Comparison of ENCODE assay signal across 29 cellular contexts in genomic region chr5:10509593-10509992, GRCh38. TPM values are rescaled to one million over a fixed set of nuclear protein-coding genes. Genes with fewer than 3 reads are reported as not detected.
A peak's percentile ranks its signal among the peaks of the same experiment; 100 is the strongest.
DNase-seq lines count a peak whose midpoint lies in the region; ATAC-seq, FAIRE-seq and TF ChIP-seq lines count a peak whose summit lies in the region.
"Had no signal": no experiment of that assay in that cellular context is flagged by ENCODE, and none has a peak within 500 bp of the region (broad histone marks: within the 10 kb centered on the region; RNA-seq: fewer than 3 reads in every experiment).

No MANE protein-coding gene starts in this region.

- BruUV-seq in PC-3 (replicated peaks; lab: Mats Ljungman, UMichigan), result no TSS peak

- no peak for TF ChIP-seq EP300 in A549 (IDR thresholded peaks at IDR 0.05)

- H3K9ac ChIP-seq in PC-3 (ENCODE audit: low read length), result no peak overlapping the region
- H3K9ac ChIP-seq: SK-N-SH had no signal

- H3K36me3 ChIP-seq in PC-3 (ENCODE audit: low read depth, low read length) (no peaks in the 10 kb centered on the region), esophagus squamous epithelium (no peaks in the 10 kb centered on the region)
- H3K36me3 ChIP-seq: ascending aorta, thoracic aorta had no signal

- POLR2A ChIA-PET in A549 (lab: Yijun Ruan, JAX), result no interaction called here
- POLR2A ChIA-PET in PC-3 (lab: Charles Lee; ENCODE audit: unreplicated experiment), result no interaction called here

- H3K27ac ChIP-seq in A549 (peak overlapping the region; percentile 3 to 78; a peak in 3 of 6 replicates), PC-3 (ENCODE audit: low read length) (no peak overlapping the region), foreskin keratinocyte (no peak overlapping the region), esophagus squamous epithelium (no peak overlapping the region)
- H3K27ac ChIP-seq: ascending aorta, hepatocyte, psoas muscle, thoracic aorta had no signal

- ATAC-seq in A549 (no peak), PC-3 (no peak), foreskin keratinocyte (peak; percentile 38), HG03571 (IDR thresholded peaks at IDR 0.05; ENCODE audit: unreplicated experiment) (no peak), HG03342 (IDR thresholded peaks at IDR 0.05; ENCODE audit: unreplicated experiment) (no peak)
- ATAC-seq: CD8-positive, alpha-beta T cell; effector memory CD8-positive, alpha-beta T cell; psoas muscle; stimulated activated naive CD8-positive, alpha-beta T cell treated with anti-CD3 and anti-CD28 coated beads, Interleukin-15, Interleukin-2, amounts not matched to agents 100 U/mL and 50 U/mL, for 24 hours had no signal

- WGBS in A549 (ENCODE audit: missing lambda C conversion rate), result 90% methylated on average over 9 of the region's 9 CpGs
- 67 to 71% methylated on average over 9 of the region's 9 CpGs for WGBS in esophagus squamous epithelium, 2 donors

- H3K9me3 ChIP-seq in A549 (no peaks in the 10 kb centered on the region), PC-3 (ENCODE audit: low read length) (no peaks in the 10 kb centered on the region), esophagus squamous epithelium (no peaks in the 10 kb centered on the region)
- H3K9me3 ChIP-seq: ascending aorta, psoas muscle, SK-N-SH, thoracic aorta had no signal

- peak overlapping the region; percentile 12 for H2AFZ ChIP-seq in PC-3 (ENCODE audit: low read length)
- H2AFZ ChIP-seq: hepatocyte had no signal

- H3K4me2 ChIP-seq in A549 (no peak overlapping the region), PC-3 (ENCODE audit: low read length) (no peak overlapping the region)
- H3K4me2 ChIP-seq: hepatocyte, SK-N-SH had no signal

- TF ChIP-seq POLR2A in A549 (IDR thresholded peaks at IDR 0.05; ENCODE audit: low read length), result no peak
- no peak for TF ChIP-seq POLR2A in esophagus squamous epithelium (IDR thresholded peaks at IDR 0.05)

- intact Hi-C loops in PC-3 (cut with micrococcal nuclease), result no loop called here
- intact Hi-C loops in esophagus squamous epithelium (cut with DNase I), result no loop called here

- H3K4me1 ChIP-seq in A549, result peaks cover 85% of the 10 kb centered on the region
- H3K4me1 ChIP-seq in PC-3 (ENCODE audit: insufficient read depth, low read length), result peaks cover 7% of the 10 kb centered on the region
- H3K4me1 ChIP-seq in foreskin keratinocyte, result no peaks in the 10 kb centered on the region
- H3K4me1 ChIP-seq in esophagus squamous epithelium, result no peaks in the 10 kb centered on the region
- H3K4me1 ChIP-seq: ascending aorta had no signal

- H3K79me2 ChIP-seq in PC-3 (ENCODE audit: low read length), result no peaks in the 10 kb centered on the region
- H3K79me2 ChIP-seq: hepatocyte had no signal

- DNase-seq in A549 (ENCODE audit: low read depth in 1 of 2, low spot score in 1 of 2) (no peak), NCI-H1694 (lab: John Stamatoyannopoulos, UW) (peak; percentile 65), PC-3 (no peak), foreskin keratinocyte (peak in 1 of 2 donors; percentile 45), Kasumi-1 (lab: John Stamatoyannopoulos, UW) (no peak), esophagus squamous epithelium (lab: John Stamatoyannopoulos, UW) (no peak)
- DNase-seq: activated effector memory CD4-positive, alpha-beta T cell treated with anti-CD3 and anti-CD28 coated beads, Interleukin-2, amount 50 U/mL, for 16 hours; activated naive CD8-positive, alpha-beta T cell treated with anti-CD3 and anti-CD28 coated beads for 36 hours; activated T-cell treated with anti-CD3 and anti-CD28 coated beads for 4 hours; CD8-positive, alpha-beta T cell; cortex of kidney; DMS79; effector memory CD8-positive, alpha-beta T cell; GF-D8; HCEC 1CT; left cardiac atrium; mesendoderm; NCI-H1436; NCI-H526 treated with DMSO at 0.1 percent for 48 hours; nucleus accumbens; psoas muscle; SK-N-SH; stimulated activated naive CD8-positive, alpha-beta T cell treated with anti-CD3 and anti-CD28 coated beads, Interleukin-15, Interleukin-2, amounts not matched to agents 100 U/mL and 50 U/mL, for 24 hours had no signal

- CTCF ChIA-PET in A549 (lab: Yijun Ruan, JAX), result interaction anchor here (1.2 to 2.7 kb wide), 3 partner anchors 11 to 57 kb away, joined by 3 to 8 read pairs (median 3); no protein-coding TSS in a partner anchor
- CTCF ChIA-PET in PC-3 (lab: Charles Lee), result no interaction called here

- no peaks in the 10 kb centered on the region for H3K9me2 ChIP-seq in PC-3 (replicated peaks; ENCODE audit: low read length)
- H3K9me2 ChIP-seq: SK-N-SH had no signal

- no peaks in the 10 kb centered on the region for H3F3A ChIP-seq in PC-3 (ENCODE audit: low read length, unreplicated experiment)

- no peaks in the 10 kb centered on the region for H4K20me1 ChIP-seq in PC-3 (ENCODE audit: low read length)

- TF ChIP-seq CTCF in A549 (IDR thresholded peaks at IDR 0.05) (no peak), PC-3 (conservative IDR thresholded peaks at IDR 0.05; ENCODE audit: low read depth, low read length) (no peak), foreskin keratinocyte (conservative IDR thresholded peaks at IDR 0.05) (no peak), esophagus squamous epithelium (IDR thresholded peaks at IDR 0.05) (no peak)

- H3K27me3 ChIP-seq in PC-3 (ENCODE audit: low read length) (no peaks in the 10 kb centered on the region), foreskin keratinocyte (no peaks in the 10 kb centered on the region), esophagus squamous epithelium (peaks cover 0 to 14% (median 0%) of the 10 kb centered on the region in 4 donors)
- H3K27me3 ChIP-seq: ascending aorta, hepatocyte had no signal

- no peak for FAIRE-seq in A549 (lab: Jason Lieb, UNC)
- FAIRE-seq: frontal cortex had no signal

- no peak overlapping the region for H3K4me3 ChIP-seq in A549
- no peak overlapping the region for H3K4me3 ChIP-seq in PC-3 (ENCODE audit: low read length)
- no peak overlapping the region for H3K4me3 ChIP-seq in esophagus squamous epithelium
- H3K4me3 ChIP-seq: ascending aorta, hepatocyte, psoas muscle, thoracic aorta had no signal

- TF ChIP-seq RAD21 in A549 (conservative IDR thresholded peaks at IDR 0.05 in 1 of 2, IDR thresholded peaks at IDR 0.05 in 1 of 2), result no peak

TF ChIP-seq in A549, 52 proteins besides CTCF, POLR2A, EP300 and RAD21:
- TF ChIP-seq ZNF302 (CRISPR knock-in tag; IDR thresholded peaks at IDR 0.05) (no peak), HOXB13 (CRISPR knock-in tag; IDR thresholded peaks at IDR 0.05; ENCODE audit: low read depth) (no peak), NFE2L2 (conservative IDR thresholded peaks at IDR 0.05; ENCODE audit: low read length) (no peak), ESRRA (IDR thresholded peaks at IDR 0.05; ENCODE audit: borderline replicate concordance, low read length) (no peak), CBX8 (IDR thresholded peaks at IDR 0.05) (no peak), EHMT2 (IDR thresholded peaks at IDR 0.05; ENCODE audit: low read depth) (no peak), SMC3 (IDR thresholded peaks at IDR 0.05) (no peak), PBX3 (IDR thresholded peaks at IDR 0.05) (no peak), RFX5 (IDR thresholded peaks at IDR 0.05) (no peak), CHD4 (IDR thresholded peaks at IDR 0.05; ENCODE audit: borderline replicate concordance) (no peak), MAFK (IDR thresholded peaks at IDR 0.05; ENCODE audit: partially characterized antibody) (no peak)
- TF ChIP-seq, protein P1, sequence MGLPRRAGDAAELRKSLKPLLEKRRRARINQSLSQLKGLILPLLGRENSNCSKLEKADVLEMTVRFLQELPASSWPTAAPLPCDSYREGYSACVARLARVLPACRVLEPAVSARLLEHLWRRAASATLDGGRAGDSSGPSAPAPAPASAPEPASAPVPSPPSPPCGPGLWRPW (IDR thresholded peaks at IDR 0.05), result no peak

RNA-seq across cellular contexts. Expression of gene ANKRD33B, which starts 54.3 kb away (rescaled TPM):
- polyA plus RNA-seq in A549 (2011; rRNA removed) (6.9 and 8.2 TPM in 2 replicates), A549 (2017; fragmentation: RNase III; extraction: RNeasy Plus Mini Kit Qiagen cat#74134 plus additional on column Dnase treatment) (4.0 to 7.1 TPM (median 4.4 TPM) in 3 replicates), foreskin keratinocyte (0.31 and 0.87 TPM in 2 replicates)
- polyA plus RNA-seq in A549 (2012; cell fraction: cytosol; rRNA removed), result 7.3 and 11.1 TPM in 2 replicates
- 24.2 and 33.7 TPM in 2 replicates for polyA plus RNA-seq in A549 (2012; cell fraction: nucleus; rRNA removed)
- 24.1 and 27.2 TPM in 2 replicates for polyA minus RNA-seq in A549 (2011; rRNA and poly(A)+ RNA removed)
- total RNA-seq in PC-3 (2014; rRNA removed) (13.2 and 14.9 TPM in 2 replicates), foreskin keratinocyte (1.8 and 4.3 TPM in 2 replicates), esophagus squamous epithelium (1 to 10 TPM in 2 of 4 donors, under 1 TPM in 2; 0.57 to 6.5 (median 1.7) TPM)

Comparison
In these comparisons a context has a peak if more than half of its experiments do, and no peak if none do; other contexts are left out.
1. H3K27ac ChIP-seq: peak in A549 (2 of 2); none in PC-3 (single experiment), foreskin keratinocyte (single experiment) and esophagus squamous epithelium (0 of 4).